Comparison of ENCODE assay signal across 10 cellular contexts in the genomic region with DNA sequence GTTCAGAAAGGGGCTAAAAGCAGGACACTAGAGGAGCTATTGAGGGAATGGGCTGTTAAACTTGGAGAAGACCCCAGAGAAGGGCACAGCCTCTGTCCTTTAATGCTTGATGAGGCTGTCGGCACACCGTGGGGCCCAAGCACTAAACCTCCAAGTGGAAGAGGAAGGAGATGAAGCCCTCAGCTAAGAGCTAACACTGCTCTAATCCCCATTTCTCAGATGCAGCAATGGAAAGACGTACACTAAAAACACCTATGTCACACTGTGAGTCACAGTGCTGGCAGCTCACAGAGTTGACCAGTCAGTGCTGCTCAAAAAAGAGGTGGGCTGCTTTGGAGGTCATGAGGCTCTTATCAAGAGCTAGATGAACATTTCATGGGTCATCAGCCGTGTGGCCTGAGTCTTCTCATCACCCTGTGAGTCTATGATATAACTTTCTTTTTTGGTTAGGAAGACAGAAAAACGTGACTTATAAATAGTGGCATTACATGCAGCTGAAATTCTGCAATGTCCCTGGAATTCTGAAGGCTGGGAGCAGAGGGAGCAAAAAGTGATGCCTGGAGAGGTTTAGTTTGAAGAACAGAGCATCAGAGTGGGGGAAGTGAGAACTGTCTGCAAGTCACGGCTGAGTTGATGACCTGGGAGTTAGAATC. TPM values are rescaled to one million over a fixed set of nuclear protein-coding genes. Genes with fewer than 3 reads are reported as not detected.
DNase-seq lines count a peak whose midpoint lies in the region; ATAC-seq and TF ChIP-seq lines count a peak whose summit lies in the region.
"Had no signal": no experiment of that assay in that cellular context is flagged by ENCODE, and none has a peak within 500 bp of the region (broad histone marks: within the 10 kb centered on the region; RNA-seq: fewer than 3 reads in every experiment).

No MANE protein-coding gene starts in this region.

- no peaks in the 10 kb centered on the region for H3K9me3 Mint-ChIP-seq in CD4-positive, alpha-beta T cell
- H3K9me3 Mint-ChIP-seq in immature natural killer cell = no peaks in the 10 kb centered on the region
- H3K9me3 Mint-ChIP-seq: neural crest cell had no signal

- no peaks in the 10 kb centered on the region for H4K20me1 ChIP-seq in SU-DHL-6 (ENCODE audit: low read depth, low read length)

- H3K9ac ChIP-seq in SU-DHL-6 (ENCODE audit: low read length) = peak overlapping the region; percentile 32

- no peaks in the 10 kb centered on the region for H3K9me2 ChIP-seq in SU-DHL-6 (replicated peaks; ENCODE audit: insufficient read depth, low read length)

- POLR2A ChIA-PET in CD4-positive, alpha-beta T cell (lab: Charles Lee) = interaction anchor here (0.6 to 3.4 kb wide), 10 partner anchors 9 to 106 kb away, joined by 3 to 28 read pairs (median 4); a partner anchor contains a TSS

- H3K79me2 ChIP-seq in SU-DHL-6 (ENCODE audit: insufficient read depth, low read length) = no peaks in the 10 kb centered on the region

- H3K27ac ChIP-seq in CD4-positive, alpha-beta T cell (ENCODE audit: low read depth, low read length) = no peak overlapping the region
- H3K27ac ChIP-seq in SU-DHL-6 (ENCODE audit: low read depth, low read length) = peak overlapping the region; percentile 90

- intact Hi-C loops in CD4-positive, alpha-beta T cell (cut with DNase I, micrococcal nuclease) = loop anchor here (5.0 to 10.0 kb wide), 2 partner anchors 103 to 404 kb away; a partner anchor contains a TSS
- intact Hi-C loops in posterior cingulate gyrus (cut with DNase I) = loop anchor here (1.0 to 10.0 kb wide), 2 partner anchors 225 to 504 kb away; no protein-coding TSS in a partner anchor

- peak overlapping the region; percentile 6 for H3K4me3 ChIP-seq in SU-DHL-6 (ENCODE audit: insufficient read depth, low read length, poor library complexity, severe bottlenecking)

- TF ChIP-seq CTCF in CD4-positive, alpha-beta T cell (IDR thresholded peaks at IDR 0.05) = no peak
- TF ChIP-seq CTCF in SU-DHL-6 (IDR thresholded peaks at IDR 0.05; ENCODE audit: insufficient read depth, low read length, poor library complexity, severe bottlenecking) = no peak

- no peaks in the 10 kb centered on the region for H3K36me3 ChIP-seq in SU-DHL-6 (ENCODE audit: low read length)

- no peak overlapping the region for H2AFZ ChIP-seq in SU-DHL-6 (ENCODE audit: low read depth, low read length, severe bottlenecking)

- H3K27me3 Mint-ChIP-seq in CD4-positive, alpha-beta T cell = no peaks in the 10 kb centered on the region
- H3K27me3 Mint-ChIP-seq in immature natural killer cell (ENCODE audit: low read depth in 3 of 3) = no peaks in the 10 kb centered on the region

- H3K4me1 Mint-ChIP-seq in CD4-positive, alpha-beta T cell (ENCODE audit: low read depth) = peaks cover 69% of the 10 kb centered on the region
- peaks cover 40 to 50% of the 10 kb centered on the region in 2 donors for H3K4me1 Mint-ChIP-seq in immature natural killer cell
- H3K4me1 Mint-ChIP-seq: neural crest cell had no signal

- peaks cover 83% of the 10 kb centered on the region for H3K36me3 Mint-ChIP-seq in CD4-positive, alpha-beta T cell (ENCODE audit: low read depth)
- H3K36me3 Mint-ChIP-seq in immature natural killer cell = peaks cover 3 to 6% (median 3%) of the 10 kb centered on the region in 3 donors

- ATAC-seq in CD4-positive, alpha-beta T cell (ENCODE audit: poor library complexity) = peak; percentile 50
- peak; percentile 15 for ATAC-seq in GM19463 (IDR thresholded peaks at IDR 0.05; ENCODE audit: unreplicated experiment)

- H3K4me2 ChIP-seq in SU-DHL-6 (ENCODE audit: low read depth, low read length, poor library complexity, severe bottlenecking) = peak overlapping the region; percentile 43

- DNase-seq in CD4-positive, alpha-beta T cell = no peak
- DNase-seq in immature natural killer cell = no peak
- DNase-seq in posterior cingulate gyrus = no peak
- DNase-seq in SIG-M5 (lab: John Stamatoyannopoulos, UW) = no peak
- DNase-seq in NCI-H526 treated with DMSO at 0.1 percent for 48 hours (lab: John Stamatoyannopoulos, UW) = no peak
- no peak for DNase-seq in HUDEP-2 (lab: John Stamatoyannopoulos, UW; ENCODE audit: unreplicated experiment in 76 of 76)

- no peaks in the 10 kb centered on the region for H3K27me3 ChIP-seq in CD4-positive, alpha-beta T cell (ENCODE audit: control insufficient read depth, insufficient read depth, low read length)
- H3K27me3 ChIP-seq in SU-DHL-6 (ENCODE audit: low read length) = no peaks in the 10 kb centered on the region

- H3F3A ChIP-seq in SU-DHL-6 (ENCODE audit: insufficient read depth) = peaks cover 28% of the 10 kb centered on the region

- H3K27ac Mint-ChIP-seq in CD4-positive, alpha-beta T cell = peak overlapping the region; percentile 85
- H3K27ac Mint-ChIP-seq in immature natural killer cell = peak overlapping the region; percentile 3 to 90 (median 82)

- peak overlapping the region; percentile 32 for H3K4me3 Mint-ChIP-seq in CD4-positive, alpha-beta T cell
- peak overlapping the region; percentile 21 to 77 (median 49) for H3K4me3 Mint-ChIP-seq in immature natural killer cell
- H3K4me3 Mint-ChIP-seq: neural crest cell had no signal

- CTCF ChIA-PET in CD4-positive, alpha-beta T cell (lab: Charles Lee) = interaction anchor here (0.9 to 1.1 kb wide), 6 partner anchors 10 to 227 kb away, joined by 3 to 6 read pairs (median 4); a partner anchor contains a TSS

- H3K9me3 ChIP-seq in CD4-positive, alpha-beta T cell (ENCODE audit: control insufficient read depth, low read length) = no peaks in the 10 kb centered on the region
- H3K9me3 ChIP-seq in SU-DHL-6 (ENCODE audit: insufficient read depth, low read length) = no peaks in the 10 kb centered on the region

RNA-seq across cellular contexts. Expression of a gene that starts 21.5 kb away (rescaled TPM):
- total RNA-seq in CD4-positive, alpha-beta T cell = 10 to 100 TPM; 70.9 to 71.6 TPM
- 10 to 100 TPM in 1 of 3 donors, 1 to 10 TPM in 2; 3.1 to 10.9 (median 6.0) TPM for polyA plus RNA-seq in immature natural killer cell
- total RNA-seq: fibroblast of lung, neural crest cell had no signal
- polyA plus RNA-seq: fibroblast of lung had no signal
